Comparison of ENCODE assay signal across 9 cellular contexts in genomic region chr7:125119559-125120115, GRCh38.
"Had no signal": no experiment of that assay in that cellular context is flagged by ENCODE, and none has a peak within 500 bp of the region (broad histone marks: within the 10 kb centered on the region; RNA-seq: fewer than 3 reads in every experiment).

No MANE protein-coding gene starts in this region.

- DNase-seq: activated CD4-positive, alpha-beta memory T cell treated with anti-CD3 and anti-CD28 coated beads for 36 hours; activated CD4-positive, alpha-beta T cell treated with anti-CD3 and anti-CD28 coated beads for 36 hours; dorsolateral prefrontal cortex; foreskin melanocyte; lower lobe of right lung; pancreas; stimulated activated CD4-positive, alpha-beta T cell treated with anti-CD3 and anti-CD28 coated beads, Interleukin-4, amount 100 ng/mL, for 24 hours; stimulated activated naive CD4-positive, alpha-beta T cell; upper lobe of right lung had no signal
